Comparison of ENCODE assay signal across 10 cellular contexts in genomic region chr4:80492761-80493160, GRCh38.
DNase-seq lines count a peak whose midpoint lies in the region; ATAC-seq and TF ChIP-seq lines count a peak whose summit lies in the region.
"Had no signal": no experiment of that assay in that cellular context is flagged by ENCODE, and none has a peak within 500 bp of the region (broad histone marks: within the 10 kb centered on the region; RNA-seq: fewer than 3 reads in every experiment).

No MANE protein-coding gene starts in this region.

- no peaks in the 10 kb centered on the region for H3K27me3 ChIP-seq in CD4-positive, CD25-positive, alpha-beta regulatory T cell (ENCODE audit: control insufficient read depth, insufficient read depth, low read length)
- no peaks in the 10 kb centered on the region for H3K27me3 ChIP-seq in endodermal cell (ENCODE audit: control insufficient read depth, insufficient read depth, low read length, poor library complexity, severe bottlenecking)

- H3K4me1 ChIP-seq in CD4-positive, CD25-positive, alpha-beta regulatory T cell (ENCODE audit: control insufficient read depth, insufficient read depth, low read length, poor library complexity, severe bottlenecking), result peaks cover 57% of the 10 kb centered on the region
- no peaks in the 10 kb centered on the region for H3K4me1 ChIP-seq in endodermal cell (ENCODE audit: control insufficient read depth, insufficient read depth, low read length)

- H3K9me3 ChIP-seq in CD4-positive, CD25-positive, alpha-beta regulatory T cell (ENCODE audit: control insufficient read depth in 2 of 2, low read length in 2 of 2), result peaks cover 3 to 9% of the 10 kb centered on the region in 2 experiments
- H3K9me3 ChIP-seq in endodermal cell (ENCODE audit: control insufficient read depth, low read length), result peaks cover 22% of the 10 kb centered on the region

- H3K27ac Mint-ChIP-seq in CD4-positive, CD25-positive, alpha-beta regulatory T cell, result peak overlapping the region; percentile 95 to 99 (median 97)
- H3K27ac Mint-ChIP-seq in endodermal cell, result peak overlapping the region; percentile 36

- peaks cover 14% of the 10 kb centered on the region for H3K36me3 Mint-ChIP-seq in CD4-positive, CD25-positive, alpha-beta regulatory T cell
- H3K36me3 Mint-ChIP-seq in endodermal cell (ENCODE audit: low read depth), result peaks cover 14% of the 10 kb centered on the region

- H3K9me3 Mint-ChIP-seq in CD4-positive, CD25-positive, alpha-beta regulatory T cell, result peaks cover 0 to 30% (median 4%) of the 10 kb centered on the region in 7 donors
- H3K9me3 Mint-ChIP-seq in endodermal cell, result peaks cover 43% of the 10 kb centered on the region

- H3K36me3 ChIP-seq in CD4-positive, CD25-positive, alpha-beta regulatory T cell (ENCODE audit: control insufficient read depth, insufficient read depth, low read length), result no peaks in the 10 kb centered on the region
- no peaks in the 10 kb centered on the region for H3K36me3 ChIP-seq in endodermal cell (ENCODE audit: control insufficient read depth, insufficient read depth, low read length)

- no peaks in the 10 kb centered on the region for H3K27me3 Mint-ChIP-seq in CD4-positive, CD25-positive, alpha-beta regulatory T cell
- H3K27me3 Mint-ChIP-seq in endodermal cell (ENCODE audit: insufficient read depth), result no peaks in the 10 kb centered on the region

- H3K4me1 Mint-ChIP-seq in CD4-positive, CD25-positive, alpha-beta regulatory T cell, result peaks cover 26 to 69% (median 57%) of the 10 kb centered on the region in 4 donors
- peaks cover 11% of the 10 kb centered on the region for H3K4me1 Mint-ChIP-seq in endodermal cell

- peak; percentile 99 to 100 for ATAC-seq in CD4-positive, CD25-positive, alpha-beta regulatory T cell (ENCODE audit: low read depth in 2 of 2)
- peak; percentile 57 for ATAC-seq in HG03135 (IDR thresholded peaks at IDR 0.05; ENCODE audit: unreplicated experiment)
- ATAC-seq in HG03565 (IDR thresholded peaks at IDR 0.05; ENCODE audit: unreplicated experiment), result no peak
- ATAC-seq in HG03039 (IDR thresholded peaks at IDR 0.05; ENCODE audit: unreplicated experiment), result no peak
- ATAC-seq: HCT116 had no signal

- peak overlapping the region; percentile 60 for H3K27ac ChIP-seq in CD4-positive, CD25-positive, alpha-beta regulatory T cell (ENCODE audit: insufficient read depth, low read length, poor library complexity, severe bottlenecking)
- H3K27ac ChIP-seq in endodermal cell (ENCODE audit: low read depth, low read length), result no peak overlapping the region

- H3K9ac ChIP-seq in endodermal cell (ENCODE audit: extremely low read depth, low read length, poor library complexity, severe bottlenecking), result no peak overlapping the region

- 92 to 100% methylated on average over 1 of the region's 1 CpG for whole genome bisulfite sequencing in endodermal cell (ENCODE audit: insufficient coverage in 1 of 2, insufficient read length in 1 of 2), 2 experiments

- TF ChIP-seq CTCF in endodermal cell (conservative IDR thresholded peaks at IDR 0.05), result no peak

- peak; percentile 28 to 94 (median 83) for DNase-seq in CD4-positive, CD25-positive, alpha-beta regulatory T cell
- peak; percentile 33 for DNase-seq in activated CD4-positive, CD25-positive, alpha-beta regulatory T cell treated with anti-CD3 and anti-CD28 coated beads, Interleukin-2, amount 50 U/mL, for 72 hours
- DNase-seq in endodermal cell, result no peak
- no peak for DNase-seq in SK-N-DZ (ENCODE audit: low spot score)
- DNase-seq in NCI-H1417 treated with DMSO at 0.1 percent for 48 hours (lab: John Stamatoyannopoulos, UW), result no peak
- DNase-seq: NCI-H345 had no signal

- H3K4me3 ChIP-seq in CD4-positive, CD25-positive, alpha-beta regulatory T cell (ENCODE audit: low read depth, low read length), result peak overlapping the region; percentile 45
- H3K4me3 ChIP-seq in endodermal cell (ENCODE audit: low read length), result no peak overlapping the region

- peak overlapping the region; percentile 65 to 85 (median 73) for H3K4me3 Mint-ChIP-seq in CD4-positive, CD25-positive, alpha-beta regulatory T cell
- no peak overlapping the region for H3K4me3 Mint-ChIP-seq in endodermal cell

Comparison
In these comparisons a context has a peak if more than half of its experiments do, and no peak if none do; other contexts are left out.
1. ATAC-seq: peak in CD4-positive, CD25-positive, alpha-beta regulatory T cell (2 of 2) and HG03135 (single experiment); none in HG03565 (single experiment) and HG03039 (single experiment).
2. DNase-seq: peak in CD4-positive, CD25-positive, alpha-beta regulatory T cell (3 of 3) and activated CD4-positive, CD25-positive, alpha-beta regulatory T cell treated with anti-CD3 and anti-CD28 coated beads, Interleukin-2, amount 50 U/mL, for 72 hours (single experiment); none in endodermal cell (single experiment), SK-N-DZ (single experiment) and NCI-H1417 treated with DMSO at 0.1 percent for 48 hours (single experiment).